ENCODE assay signal across 18 cellular contexts in the genomic region with DNA sequence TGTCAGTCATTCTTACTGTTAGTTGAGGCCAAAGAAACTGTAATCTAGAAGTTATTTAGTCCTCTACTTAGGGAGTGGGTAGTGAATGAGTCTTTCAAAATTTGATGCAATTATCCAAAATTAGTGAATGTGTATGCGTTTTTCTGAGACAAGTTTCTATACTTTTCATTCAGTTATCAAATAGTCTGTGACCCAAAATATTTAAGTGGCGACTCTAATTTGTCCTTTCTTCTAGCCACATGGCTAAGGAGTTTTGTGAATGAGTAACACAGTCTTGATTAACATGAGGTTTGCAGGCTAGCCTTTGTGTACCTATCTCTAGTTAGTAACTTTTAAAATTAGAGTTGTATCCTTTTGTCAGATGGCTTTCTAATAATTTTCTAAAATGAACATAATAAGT. TPM values are rescaled to one million over a fixed set of nuclear protein-coding genes. Genes with fewer than 3 reads are reported as not detected.
DNase-seq lines count a peak whose midpoint lies in the region; ATAC-seq, FAIRE-seq and TF ChIP-seq lines count a peak whose summit lies in the region.
"Had no signal": no experiment of that assay in that cellular context is flagged by ENCODE, and none has a peak within 500 bp of the region (broad histone marks: within the 10 kb centered on the region; RNA-seq: fewer than 3 reads in every experiment).

No MANE protein-coding gene starts in this region.

- peak; percentile 71 for DNase-seq in EH (ENCODE audit: low read depth)
- peak; percentile 27 for DNase-seq in RCC 7860 (ENCODE audit: low spot score)
- peak; percentile 19 for DNase-seq in myocyte (ENCODE audit: low read depth)
- DNase-seq in naive thymus-derived CD8-positive, alpha-beta T cell: no peak
- no peak for DNase-seq in type B pancreatic cell (ENCODE audit: extremely low spot score, unreplicated experiment)
- DNase-seq in NAMALWA (ENCODE audit: low spot score): no peak
- DNase-seq: activated CD4-positive, alpha-beta T cell treated with anti-CD3 and anti-CD28 coated beads, Interleukin-2, amount 50 U/mL, for 48 hours; activated T-cell treated with anti-CD3 and anti-CD28 coated beads, Interleukin-2, amount 50 U/mL, for 1 hour; natural killer cell; NCI-H1092 treated with DMSO at 0.1 percent for 48 hours; NCI-H2107; PC-9; spleen had no signal

- H3K4me1 Mint-ChIP-seq in naive thymus-derived CD8-positive, alpha-beta T cell: peaks cover 2 to 9% (median 8%) of the 10 kb centered on the region in 4 donors
- H3K4me1 Mint-ChIP-seq in type B pancreatic cell (ENCODE audit: unreplicated experiment): peaks cover 4% of the 10 kb centered on the region
- H3K4me1 Mint-ChIP-seq: GM23338 had no signal

- H3K27ac Mint-ChIP-seq in naive thymus-derived CD8-positive, alpha-beta T cell: no peak overlapping the region
- H3K27ac Mint-ChIP-seq in type B pancreatic cell: no peak overlapping the region
- H3K27ac Mint-ChIP-seq: activated naive CD8-positive, alpha-beta T cell; GM23338; natural killer cell had no signal

- H3K4me3 Mint-ChIP-seq in naive thymus-derived CD8-positive, alpha-beta T cell: no peak overlapping the region
- H3K4me3 Mint-ChIP-seq in type B pancreatic cell: no peak overlapping the region
- H3K4me3 Mint-ChIP-seq: activated naive CD8-positive, alpha-beta T cell; GM23338; natural killer cell had no signal

- H3K36me3 Mint-ChIP-seq in naive thymus-derived CD8-positive, alpha-beta T cell: peaks cover 0 to 17% (median 9%) of the 10 kb centered on the region in 3 donors
- H3K36me3 Mint-ChIP-seq in type B pancreatic cell: peaks cover 4% of the 10 kb centered on the region
- H3K36me3 Mint-ChIP-seq: natural killer cell had no signal

- H3K27me3 Mint-ChIP-seq in naive thymus-derived CD8-positive, alpha-beta T cell: no peaks in the 10 kb centered on the region
- H3K27me3 Mint-ChIP-seq in type B pancreatic cell: no peaks in the 10 kb centered on the region
- H3K27me3 Mint-ChIP-seq: activated naive CD8-positive, alpha-beta T cell had no signal

- FAIRE-seq in RCC 7860 (lab: Jason Lieb, UNC) (peak; percentile 79), colon (lab: Jason Lieb, UNC) (peak; percentile 28)
- FAIRE-seq: K562 had no signal

- ATAC-seq in naive thymus-derived CD8-positive, alpha-beta T cell: no peak
- ATAC-seq in HG02642 (IDR thresholded peaks at IDR 0.05; ENCODE audit: poor library complexity, unreplicated experiment): no peak
- ATAC-seq: GM23338, K562, natural killer cell had no signal

- POLR2A ChIA-PET in naive thymus-derived CD8-positive, alpha-beta T cell (lab: Charles Lee): no interaction called here

- TF ChIP-seq CTCF in type B pancreatic cell (conservative IDR thresholded peaks at IDR 0.05): no peak

- peaks cover 0 to 2% (median 0%) of the 10 kb centered on the region in 9 donors for H3K9me3 Mint-ChIP-seq in naive thymus-derived CD8-positive, alpha-beta T cell
- H3K9me3 Mint-ChIP-seq in type B pancreatic cell: peaks cover 4% of the 10 kb centered on the region
- H3K9me3 Mint-ChIP-seq: GM23338, natural killer cell had no signal

RNA-seq across cellular contexts. Expression of a gene that starts 45.6 kb away (rescaled TPM):
- total RNA-seq in myocyte (44.2 and 46.5 TPM in 2 replicates), type B pancreatic cell (ENCODE audit: low replicate concordance) (21.8 and 28.6 TPM in 2 replicates)
- 14.0 TPM for polyA plus RNA-seq in myocyte (2012)
- total RNA-seq in naive thymus-derived CD8-positive, alpha-beta T cell: 10 to 100 TPM; 24.3 to 29.0 TPM
- polyA plus RNA-seq in naive thymus-derived CD8-positive, alpha-beta T cell: 10 to 100 TPM; 31.7 to 35.3 (median 32.5) TPM

Comparison
In these comparisons a context has a peak if more than half of its experiments do, and no peak if none do; other contexts are left out.
1. DNase-seq: peak in EH (single experiment), RCC 7860 (single experiment) and myocyte (single experiment); none in naive thymus-derived CD8-positive, alpha-beta T cell (0 of 10), type B pancreatic cell (single experiment) and NAMALWA (single experiment).